In the genomic region with DNA sequence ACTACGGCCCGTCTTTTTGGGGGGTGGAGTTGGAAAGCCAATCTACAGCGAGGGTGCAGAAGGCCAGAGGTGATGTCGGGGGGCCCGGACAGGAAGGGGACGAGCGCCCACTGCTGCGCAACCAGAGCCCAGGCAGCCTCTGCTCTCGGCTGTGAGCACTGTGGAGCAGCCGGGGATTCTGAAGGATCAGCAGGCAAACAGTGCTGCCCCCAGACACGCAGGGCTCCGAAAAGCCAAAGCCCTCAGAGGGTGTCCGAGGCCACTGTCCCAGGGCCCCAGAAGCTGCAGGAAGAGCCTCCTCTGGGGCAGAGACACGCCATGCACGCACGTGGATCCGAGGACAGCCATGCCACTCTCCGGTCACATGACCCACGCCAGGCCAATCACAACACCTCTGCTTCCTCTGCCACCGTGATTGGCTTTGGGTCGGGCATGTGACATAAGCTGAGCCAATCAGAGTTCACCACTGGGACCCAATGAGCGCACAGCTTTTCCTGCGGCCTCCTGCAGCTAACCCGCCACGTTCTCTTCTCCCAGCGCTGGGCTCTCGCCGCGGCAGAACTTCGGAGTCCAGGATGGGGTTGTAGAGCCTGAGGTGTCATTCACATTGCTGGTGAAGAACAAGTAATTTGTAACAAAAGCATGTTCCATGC, we compare ENCODE assay signal across 9 cellular contexts.
A peak's percentile ranks its signal among the peaks of the same experiment; 100 is the strongest.
DNase-seq lines count a peak whose midpoint lies in the region; ATAC-seq and TF ChIP-seq lines count a peak whose summit lies in the region.
"Had no signal": no experiment of that assay in that cellular context is flagged by ENCODE, and none has a peak within 500 bp of the region (broad histone marks: within the 10 kb centered on the region; RNA-seq: fewer than 3 reads in every experiment).

No MANE protein-coding gene starts in this region.

- intact Hi-C loops in posterior cingulate gyrus (cut with DNase I): no loop called here

- DNase-seq in NCI-H748 (lab: John Stamatoyannopoulos, UW; ENCODE audit: unreplicated experiment) (peak; percentile 22), NCI-H748 treated with DMSO at 0.1 percent for 48 hours (lab: John Stamatoyannopoulos, UW) (no peak), RWPE1 (ENCODE audit: low spot score) (peak; percentile 61), fibroblast of pulmonary artery (ENCODE audit: low read depth) (peak; percentile 39), posterior cingulate gyrus (peak; percentile 59 to 97 (median 74))
- DNase-seq in effector CD4-positive, alpha-beta T cell: no peak
- DNase-seq: CD4-positive, CD25-positive, alpha-beta regulatory T cell had no signal

- TF ChIP-seq CTCF in RWPE1 (conservative IDR thresholded peaks at IDR 0.05; ENCODE audit: low read depth) (no peak), fibroblast of pulmonary artery (IDR thresholded peaks at IDR 0.05; ENCODE audit: low read length, missing control alignments) (no peak)

- POLR2A ChIA-PET in RWPE1 (lab: Yijun Ruan, JAX; ENCODE audit: low non-redundant PET): no interaction called here

- H3K27ac ChIP-seq in RWPE1: peak overlapping the region; percentile 33; the same call in 1 of the 2 replicates

- CTCF ChIA-PET in RWPE1 (lab: Yijun Ruan, JAX): interaction anchor here (0.6 kb wide), 1 partner anchor 107 kb away, joined by 4 read pairs; no protein-coding TSS in a partner anchor

- no peak overlapping the region for H3K4me3 ChIP-seq in fibroblast of pulmonary artery (replicated peaks; ENCODE audit: low read depth, low read length)

- ATAC-seq in HG03175 (IDR thresholded peaks at IDR 0.05; ENCODE audit: unreplicated experiment) (no peak), HG03342 (IDR thresholded peaks at IDR 0.05; ENCODE audit: unreplicated experiment) (no peak)

Comparison
In these comparisons a context has a peak if more than half of its experiments do, and no peak if none do; other contexts are left out.
1. DNase-seq: peak in NCI-H748 (single experiment), RWPE1 (single experiment), fibroblast of pulmonary artery (single experiment) and posterior cingulate gyrus (10 of 10); none in NCI-H748 treated with DMSO at 0.1 percent for 48 hours (single experiment) and effector CD4-positive, alpha-beta T cell (single experiment).